ENCODE assay signal across 20 cellular contexts in genomic region chr9:126028746-126029145, GRCh38.
"Had no signal": no experiment of that assay in that cellular context is flagged by ENCODE, and none has a peak within 500 bp of the region (broad histone marks: within the 10 kb centered on the region; RNA-seq: fewer than 3 reads in every experiment).

No MANE protein-coding gene starts in this region.

- H3K27me3 ChIP-seq: MG63 had no signal

- H3K9me2 ChIP-seq: SK-N-SH had no signal

- H3K9me3 Mint-ChIP-seq: T-cell had no signal

- H3K9me3 ChIP-seq: MG63, SK-N-SH had no signal

- H3K36me3 Mint-ChIP-seq: T-cell had no signal

- ATAC-seq: T-cell had no signal

- H3K36me3 ChIP-seq: MG63 had no signal

- H3K9ac ChIP-seq: SK-N-SH had no signal

- H3K4me2 ChIP-seq: SK-N-SH had no signal

- H3K27ac Mint-ChIP-seq: T-cell had no signal

- H3K4me3 Mint-ChIP-seq: T-cell had no signal

- H3K4me3 ChIP-seq: MG63 had no signal

- DNase-seq: KBM-7, MG63, NCI-H1092 treated with DMSO at 0.1 percent for 48 hours, NCI-H1417, NCI-H146, NCI-H1694 treated with DMSO at 0.1 percent for 48 hours, NCI-H1930, NCI-H2081 treated with DMSO at 0.1 percent for 48 hours, NCI-H2171, NCI-H226, NCI-H446, NCI-H510A, NCI-H524 treated with DMSO at 0.1 percent for 48 hours, NCI-H69, NCI-H774, RPMI8226, SHP77 treated with DMSO at 0.1 percent for 48 hours, SK-N-SH, SW 1271, T-cell had no signal
